Comparison of ENCODE assay signal across 15 cellular contexts in the genomic region with DNA sequence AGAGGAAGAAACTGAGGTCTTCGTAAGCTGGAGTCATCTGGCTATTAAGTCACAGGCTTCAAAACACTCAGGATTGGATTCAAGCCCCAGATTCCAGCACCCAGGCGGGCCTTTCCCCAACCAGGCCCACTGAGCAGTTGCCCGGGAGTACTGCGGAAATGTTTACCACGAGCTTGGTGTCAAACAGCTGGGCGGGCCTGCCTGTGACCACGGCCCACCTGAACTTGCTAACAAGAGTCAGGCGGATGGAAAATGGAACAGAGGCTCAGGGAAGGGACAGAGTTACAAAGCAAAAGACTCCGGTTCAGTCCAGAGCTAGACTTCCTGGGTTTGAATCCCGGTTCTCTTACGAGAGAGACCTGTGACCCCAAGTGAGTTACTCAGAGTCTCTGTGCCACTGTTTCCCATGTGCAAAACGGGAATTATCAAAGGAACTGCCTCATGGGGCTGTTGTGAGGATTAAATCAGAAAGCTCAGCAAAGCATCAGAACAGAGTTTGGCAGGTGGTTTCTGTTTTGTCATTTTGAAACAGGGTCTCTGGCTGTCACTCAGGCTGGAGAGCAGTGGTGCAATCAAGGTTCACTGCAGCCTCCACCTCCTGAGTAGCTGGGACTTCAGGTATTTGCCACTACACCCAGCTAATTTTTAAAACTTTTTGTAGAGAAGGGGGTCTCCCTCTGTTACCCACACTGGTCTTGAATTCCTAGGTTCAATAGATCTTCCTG. TPM values are rescaled to one million over a fixed set of nuclear protein-coding genes. Genes with fewer than 3 reads are reported as not detected.
DNase-seq lines count a peak whose midpoint lies in the region; ATAC-seq, FAIRE-seq and TF ChIP-seq lines count a peak whose summit lies in the region.
"Had no signal": no experiment of that assay in that cellular context is flagged by ENCODE, and none has a peak within 500 bp of the region (broad histone marks: within the 10 kb centered on the region; RNA-seq: fewer than 3 reads in every experiment).

No MANE protein-coding gene starts in this region.

- H3K9me3 ChIP-seq in kidney (ENCODE audit: control insufficient read depth in 1 of 2, low read length in 2 of 2): no peaks in the 10 kb centered on the region
- H3K9me3 ChIP-seq: ovary had no signal

- H3K27ac ChIP-seq in kidney (ENCODE audit: low read depth in 2 of 2, low read length in 2 of 2) (peak overlapping the region; percentile 23 to 65), caudate nucleus (ENCODE audit: low read depth, low read length) (no peak overlapping the region)
- H3K27ac ChIP-seq: brain microvascular endothelial cell, ovary, SK-N-MC had no signal

- peaks cover 11 to 12% of the 10 kb centered on the region in 2 donors for H3K4me1 ChIP-seq in kidney (ENCODE audit: control insufficient read depth in 1 of 2, insufficient read depth in 1 of 2, low read depth in 1 of 2, low read length in 2 of 2)

- H3K4me3 ChIP-seq in kidney (ENCODE audit: low read length in 2 of 2): peak overlapping the region; percentile 3 to 40
- H3K4me3 ChIP-seq: ovary, SK-N-MC had no signal

- FAIRE-seq in kidney (lab: Jason Lieb, UNC): no peak
- FAIRE-seq: D721Med had no signal

- peak; percentile 89 for ATAC-seq in GM18519 (IDR thresholded peaks at IDR 0.05; ENCODE audit: low FRiP score, unreplicated experiment)
- peak; percentile 83 for ATAC-seq in GM21360 (IDR thresholded peaks at IDR 0.05; ENCODE audit: unreplicated experiment)
- peak; percentile 67 for ATAC-seq in HG03060 (IDR thresholded peaks at IDR 0.05; ENCODE audit: low read depth, unreplicated experiment)

- H3K36me3 ChIP-seq in kidney (ENCODE audit: control insufficient read depth in 1 of 2, insufficient read depth in 2 of 2, low read length in 2 of 2): peaks cover 5 to 6% of the 10 kb centered on the region in 2 donors
- H3K36me3 ChIP-seq: ovary had no signal

- no peak overlapping the region for H3K9ac ChIP-seq in kidney (ENCODE audit: low read length in 2 of 2)

- no peak for DNase-seq in kidney
- no peak for DNase-seq in caudate nucleus (lab: John Stamatoyannopoulos, UW)
- DNase-seq in NCI-H774 (lab: John Stamatoyannopoulos, UW): no peak
- no peak for DNase-seq in GDM1 (lab: John Stamatoyannopoulos, UW)
- no peak for DNase-seq in C1 segment of cervical spinal cord (lab: John Stamatoyannopoulos, UW)
- DNase-seq: brain microvascular endothelial cell, KBM-7, NCI-H446, ovary had no signal

- intact Hi-C loops in kidney (cut with DNase I): no loop called here

- TF ChIP-seq CTCF in kidney (IDR thresholded peaks at IDR 0.05; ENCODE audit: borderline replicate concordance, extremely low read depth, insufficient read depth): no peak

RNA-seq across cellular contexts. Expression of a gene that starts 49.0 kb away (rescaled TPM):
- total RNA-seq in kidney: 172 TPM
- 44.4 TPM for polyA plus RNA-seq in kidney (ENCODE audit: insufficient read depth, low read depth, low replicate concordance)
- total RNA-seq: fibroblast of lung had no signal
- polyA plus RNA-seq: fibroblast of lung had no signal
